27 cellular contexts compared by ENCODE assay signal in the genomic region with DNA sequence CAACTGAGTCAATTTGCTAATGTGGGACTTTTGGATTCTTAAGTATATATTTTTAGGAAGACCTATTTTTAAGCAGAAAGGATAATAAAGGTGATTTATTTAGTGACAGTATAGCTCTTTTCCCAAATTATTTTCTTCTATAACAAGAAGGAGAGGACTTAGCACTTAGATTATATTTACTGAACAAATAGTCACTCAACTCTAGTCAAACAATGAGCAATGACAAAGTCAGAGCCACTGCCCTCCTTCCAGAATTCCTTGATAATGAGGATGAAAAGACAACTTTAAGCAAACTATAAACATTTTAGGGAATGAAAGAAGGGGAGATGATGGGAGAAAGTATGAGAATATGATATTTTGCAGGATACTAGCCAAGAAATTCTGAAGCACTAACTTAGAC.
"Had no signal": no experiment of that assay in that cellular context is flagged by ENCODE, and none has a peak within 500 bp of the region (broad histone marks: within the 10 kb centered on the region; RNA-seq: fewer than 3 reads in every experiment).

No MANE protein-coding gene starts in this region.

- H3K4me3 ChIP-seq: colonic mucosa, coronary artery, dorsolateral prefrontal cortex, esophagus muscularis mucosa, esophagus squamous epithelium, gastrocnemius medialis, gastroesophageal sphincter, heart left ventricle, heart right ventricle had no signal

- FAIRE-seq: colon, endometrium, endothelial cell of umbilical vein, frontal cortex had no signal

- H3K27me3 ChIP-seq: colonic mucosa, esophagus squamous epithelium, foreskin keratinocyte, gastrocnemius medialis had no signal

- ATAC-seq: effector memory CD8-positive, alpha-beta T cell; esophagus mucosa; foreskin keratinocyte; gastrocnemius medialis; gastroesophageal sphincter; heart left ventricle; heart right ventricle had no signal

- H3K27ac ChIP-seq: colonic mucosa, coronary artery, dorsolateral prefrontal cortex, epithelial cell of prostate, esophagus muscularis mucosa, esophagus squamous epithelium, foreskin keratinocyte, gastrocnemius medialis, gastroesophageal sphincter, heart left ventricle, heart right ventricle had no signal

- H3K9me3 ChIP-seq: colonic mucosa, esophagus muscularis mucosa, esophagus squamous epithelium, gastrocnemius medialis, gastroesophageal sphincter, heart left ventricle had no signal

- H3K36me3 ChIP-seq: colonic mucosa, esophagus muscularis mucosa, esophagus squamous epithelium, gastrocnemius medialis, gastroesophageal sphincter, heart left ventricle, heart right ventricle had no signal

- H3K4me1 ChIP-seq: colonic mucosa, esophagus squamous epithelium, foreskin keratinocyte, gastrocnemius medialis, gastroesophageal sphincter had no signal

- DNase-seq: colonic mucosa; cortex of kidney; dermis blood vessel endothelial cell; dorsolateral prefrontal cortex; effector CD4-positive, alpha-beta T cell; effector CD8-positive, alpha-beta T cell; effector memory CD4-positive, alpha-beta T cell; effector memory CD8-positive, alpha-beta T cell; erythroblast; esophagus squamous epithelium; foreskin fibroblast; foreskin keratinocyte; foreskin melanocyte; gastrocnemius medialis; glutamatergic neuron; head of caudate nucleus; heart left ventricle; heart right ventricle had no signal
